15 cellular contexts compared by ENCODE assay signal in genomic region chr17:83183951-83184506, GRCh38.
DNase-seq lines count a peak whose midpoint lies in the region; ATAC-seq and TF ChIP-seq lines count a peak whose summit lies in the region.
"Had no signal": no experiment of that assay in that cellular context is flagged by ENCODE, and none has a peak within 500 bp of the region (broad histone marks: within the 10 kb centered on the region; RNA-seq: fewer than 3 reads in every experiment).

No MANE protein-coding gene starts in this region.

- no peak overlapping the region for H3K4me3 ChIP-seq in breast epithelium
- no peak overlapping the region for H3K4me3 ChIP-seq in mammary epithelial cell (replicated peaks in 1 of 3; ENCODE audit: insufficient read depth in 1 of 3, low read depth in 2 of 3, low read length in 3 of 3)
- H3K4me3 ChIP-seq in heart left ventricle: no peak overlapping the region
- H3K4me3 ChIP-seq in vagina: no peak overlapping the region
- H3K4me3 ChIP-seq in SJCRH30: no peak overlapping the region

- TF ChIP-seq CTCF in breast epithelium (IDR thresholded peaks at IDR 0.05): no peak
- no peak for TF ChIP-seq CTCF in mammary epithelial cell (conservative IDR thresholded peaks at IDR 0.05 in 1 of 2, IDR thresholded peaks at IDR 0.05 in 1 of 2; ENCODE audit: extremely low read depth in 1 of 2, insufficient read depth in 1 of 2, low read depth in 1 of 2, low read length in 2 of 2)
- no peak for TF ChIP-seq CTCF in heart left ventricle (IDR thresholded peaks at IDR 0.05)
- TF ChIP-seq CTCF in nephron progenitor cell (IDR thresholded peaks at IDR 0.05): no peak
- no peak for TF ChIP-seq CTCF in vagina (IDR thresholded peaks at IDR 0.05)
- no peak for TF ChIP-seq CTCF in MCF 10A (IDR thresholded peaks at IDR 0.05; ENCODE audit: unreplicated experiment)

- no peaks in the 10 kb centered on the region for H3K79me2 ChIP-seq in mammary epithelial cell (ENCODE audit: insufficient read depth, low read length)

- ATAC-seq in heart left ventricle: peak; percentile 35 to 71 (median 54)
- ATAC-seq: left colon; naive thymus-derived CD4-positive, alpha-beta T cell had no signal

- CTCF ChIA-PET in mammary epithelial cell (lab: Charles Lee; ENCODE audit: low non-redundant PET): no interaction called here
- CTCF ChIA-PET in MCF 10A (lab: Yijun Ruan, JAX): interaction anchor here (1.0 kb wide), 1 partner anchor 9 kb away, joined by 3 read pairs; no protein-coding TSS in a partner anchor

- H3K9ac ChIP-seq in mammary epithelial cell (ENCODE audit: insufficient read depth, low read length): no peak overlapping the region

- H2AFZ ChIP-seq in mammary epithelial cell (ENCODE audit: low read depth, low read length): no peak overlapping the region

- TF ChIP-seq POLR2A in breast epithelium (IDR thresholded peaks at IDR 0.05): no peak
- no peak for TF ChIP-seq POLR2A in heart left ventricle (IDR thresholded peaks at IDR 0.05)
- no peak for TF ChIP-seq POLR2A in vagina (IDR thresholded peaks at IDR 0.05)

- H3K4me2 ChIP-seq in mammary epithelial cell (ENCODE audit: insufficient read depth, low read depth, low read length): no peak overlapping the region

- peak; percentile 18 to 40 for DNase-seq in breast epithelium (ENCODE audit: low spot score in 2 of 2)
- DNase-seq in mammary epithelial cell: no peak
- peak in 3 of 5 donors; percentile 13 to 47 (median 24) for DNase-seq in heart left ventricle
- peak; percentile 1 for DNase-seq in nephron progenitor cell
- DNase-seq in vagina (ENCODE audit: extremely low spot score in 2 of 2): peak in 1 of 2 donors; percentile 82
- no peak for DNase-seq in effector CD4-positive, alpha-beta T cell
- DNase-seq in MCF 10A (ENCODE audit: unreplicated experiment): no peak
- no peak for DNase-seq in SJCRH30
- DNase-seq: EL, endodermal cell, IMR-90, NCI-H69 had no signal

- POLR2A ChIA-PET in MCF 10A (lab: Yijun Ruan, JAX): interaction anchor here (0.7 kb wide), 1 partner anchor 10 kb away, joined by 3 read pairs; no protein-coding TSS in a partner anchor

- no peaks in the 10 kb centered on the region for H3K27me3 ChIP-seq in breast epithelium
- no peaks in the 10 kb centered on the region for H3K27me3 ChIP-seq in mammary epithelial cell (ENCODE audit: insufficient read depth, low read length)
- no peaks in the 10 kb centered on the region for H3K27me3 ChIP-seq in heart left ventricle
- no peaks in the 10 kb centered on the region for H3K27me3 ChIP-seq in vagina
- no peaks in the 10 kb centered on the region; the same call in 1 of the 2 replicates for H3K27me3 ChIP-seq in SJCRH30

- H3K27me3 Mint-ChIP-seq in nephron progenitor cell (ENCODE audit: low read depth, poor library complexity) (peaks cover 14% of the 10 kb centered on the region), MCF 10A (ENCODE audit: insufficient read depth, unreplicated experiment) (peaks cover 18% of the 10 kb centered on the region)

- H4K20me1 ChIP-seq in mammary epithelial cell (ENCODE audit: insufficient read depth, low read length): no peaks in the 10 kb centered on the region

- no peaks in the 10 kb centered on the region for H3K36me3 Mint-ChIP-seq in nephron progenitor cell (ENCODE audit: low read depth)
- no peaks in the 10 kb centered on the region for H3K36me3 Mint-ChIP-seq in MCF 10A (ENCODE audit: insufficient read depth, unreplicated experiment)
- H3K36me3 Mint-ChIP-seq: brain had no signal

- in situ Hi-C loops in mammary epithelial cell (cut with MboI; ENCODE audit: low sequenced_read_pairs in 2 of 2): no loop called here

- H3K4me3 Mint-ChIP-seq in nephron progenitor cell (no peak overlapping the region), MCF 10A (ENCODE audit: unreplicated experiment) (no peak overlapping the region)
- H3K4me3 Mint-ChIP-seq: endodermal cell; naive thymus-derived CD4-positive, alpha-beta T cell had no signal

- peaks cover 16% of the 10 kb centered on the region for H3K9me3 Mint-ChIP-seq in nephron progenitor cell
- peaks cover 15% of the 10 kb centered on the region for H3K9me3 Mint-ChIP-seq in MCF 10A (ENCODE audit: unreplicated experiment)
- H3K9me3 Mint-ChIP-seq: endodermal cell had no signal

- BruUV-seq in mammary epithelial cell (replicated peaks; lab: Mats Ljungman, UMichigan): no TSS peak
- no TSS peak for BruUV-seq in MCF 10A (replicated peaks; lab: Mats Ljungman, UMichigan)

- H3K4me1 ChIP-seq in breast epithelium: no peaks in the 10 kb centered on the region
- no peaks in the 10 kb centered on the region for H3K4me1 ChIP-seq in mammary epithelial cell (ENCODE audit: insufficient read depth, low read length)
- peaks cover 0 to 31% (median 8%) of the 10 kb centered on the region in 12 donors for H3K4me1 ChIP-seq in heart left ventricle
- peaks cover 24% of the 10 kb centered on the region for H3K4me1 ChIP-seq in vagina
- H3K4me1 ChIP-seq in SJCRH30: peaks cover 6% of the 10 kb centered on the region

- intact Hi-C loops in breast epithelium (cut with DNase I; ENCODE audit: low total_unique reads): no loop called here
- intact Hi-C loops in mammary epithelial cell (cut with micrococcal nuclease): no loop called here
- intact Hi-C loops in heart left ventricle (cut with DNase I): no loop called here
- intact Hi-C loops in vagina (cut with DNase I): no loop called here
- intact Hi-C loops in MCF 10A (cut with micrococcal nuclease): no loop called here

- H3K27ac ChIP-seq in breast epithelium: peak overlapping the region in 1 of 2 donors; percentile 59
- no peak overlapping the region for H3K27ac ChIP-seq in mammary epithelial cell (ENCODE audit: insufficient read depth, low read depth, low read length)
- peak overlapping the region in 4 of 12 donors; percentile 13 to 81 (median 38) for H3K27ac ChIP-seq in heart left ventricle
- peak overlapping the region; percentile 39 for H3K27ac ChIP-seq in vagina
- H3K27ac ChIP-seq in SJCRH30: no peak overlapping the region

- H3K27ac Mint-ChIP-seq in nephron progenitor cell (no peak overlapping the region), MCF 10A (ENCODE audit: low read depth, unreplicated experiment) (no peak overlapping the region)
- H3K27ac Mint-ChIP-seq: endodermal cell; naive thymus-derived CD4-positive, alpha-beta T cell had no signal

- WGBS in mammary epithelial cell (ENCODE audit: low coverage, missing lambda C conversion rate): 81% methylated on average over 13 of the region's 15 CpGs
- WGBS in heart left ventricle, 4 donors: 53 to 59% (median 57%) methylated on average over 15 of the region's 15 CpGs

- dilution Hi-C loops in mammary epithelial cell (cut with HindIII; ENCODE audit: low sequenced_read_pairs): no loop called here

- H3K4me1 Mint-ChIP-seq in nephron progenitor cell: peaks cover 42% of the 10 kb centered on the region
- H3K4me1 Mint-ChIP-seq in MCF 10A (ENCODE audit: insufficient read depth, unreplicated experiment): no peaks in the 10 kb centered on the region
- H3K4me1 Mint-ChIP-seq: endodermal cell had no signal

- no peaks in the 10 kb centered on the region for H3K36me3 ChIP-seq in breast epithelium
- H3K36me3 ChIP-seq in mammary epithelial cell (ENCODE audit: insufficient read depth, low read length): no peaks in the 10 kb centered on the region
- no peaks in the 10 kb centered on the region for H3K36me3 ChIP-seq in heart left ventricle
- H3K36me3 ChIP-seq in vagina: no peaks in the 10 kb centered on the region
- H3K36me3 ChIP-seq in SJCRH30: no peaks in the 10 kb centered on the region

- peaks cover 0 to 6% of the 10 kb centered on the region in 2 donors for H3K9me3 ChIP-seq in breast epithelium
- no peaks in the 10 kb centered on the region for H3K9me3 ChIP-seq in mammary epithelial cell (replicated peaks; ENCODE audit: insufficient read depth, low read length)
- H3K9me3 ChIP-seq in heart left ventricle: peaks cover 0 to 10% (median 3%) of the 10 kb centered on the region in 12 donors
- no peaks in the 10 kb centered on the region for H3K9me3 ChIP-seq in vagina
- peaks cover 11% of the 10 kb centered on the region for H3K9me3 ChIP-seq in SJCRH30 (replicated peaks)

Comparison
In these comparisons a context has a peak if more than half of its experiments do, and no peak if none do; other contexts are left out.
1. DNase-seq: peak in breast epithelium (2 of 2), heart left ventricle (3 of 5) and nephron progenitor cell (single experiment); none in mammary epithelial cell (single experiment), effector CD4-positive, alpha-beta T cell (single experiment), MCF 10A (single experiment) and SJCRH30 (0 of 2).